18 cellular contexts compared by ENCODE assay signal in genomic region chr4:1136028-1136427, GRCh38. TPM values are rescaled to one million over a fixed set of nuclear protein-coding genes. Genes with fewer than 3 reads are reported as not detected.
A peak's percentile ranks its signal among the peaks of the same experiment; 100 is the strongest.
DNase-seq lines count a peak whose midpoint lies in the region; ATAC-seq and TF ChIP-seq lines count a peak whose summit lies in the region.
"Had no signal": no experiment of that assay in that cellular context is flagged by ENCODE, and none has a peak within 500 bp of the region (broad histone marks: within the 10 kb centered on the region; RNA-seq: fewer than 3 reads in every experiment).

No MANE protein-coding gene starts in this region.

- no peak overlapping the region for H2AFZ ChIP-seq in OCI-LY7 (ENCODE audit: low read length)

- no TSS peak for BruUV-seq in OCI-LY7 (replicated peaks; lab: Mats Ljungman, UMichigan)

- CTCF ChIA-PET in OCI-LY7 (lab: Charles Lee; ENCODE audit: unreplicated experiment): no interaction called here

- H3K36me3 Mint-ChIP-seq in activated naive CD8-positive, alpha-beta T cell treated with anti-CD3 and anti-CD28 coated beads, Interleukin-2, amount 10 ng/mL, durations not matched to agents 7 days and 5 days: peaks cover 1% of the 10 kb centered on the region
- H3K36me3 Mint-ChIP-seq in activated naive CD8-positive, alpha-beta T cell treated with anti-CD3 and anti-CD28 coated beads for 36 hours: no peaks in the 10 kb centered on the region

- intact Hi-C loops in OCI-LY7 (cut with micrococcal nuclease; ENCODE audit: unreplicated experiment): loop anchor here (10.0 kb wide), 1 partner anchor 409 kb away; no protein-coding TSS in a partner anchor
- intact Hi-C loops in left colon (cut with DNase I, micrococcal nuclease): loop anchor here in 1 of 2 donors (10.0 kb wide), 1 partner anchor 129 kb away; no protein-coding TSS in a partner anchor
- intact Hi-C loops in upper lobe of right lung (cut with DNase I): no loop called here

- no peaks in the 10 kb centered on the region for H3K79me2 ChIP-seq in OCI-LY7 (ENCODE audit: insufficient read depth, low read depth, low read length)

- no peaks in the 10 kb centered on the region for H3K9me3 Mint-ChIP-seq in activated naive CD8-positive, alpha-beta T cell treated with anti-CD3 and anti-CD28 coated beads, Interleukin-2, amount 10 ng/mL, durations not matched to agents 7 days and 5 days
- no peaks in the 10 kb centered on the region for H3K9me3 Mint-ChIP-seq in activated naive CD8-positive, alpha-beta T cell treated with anti-CD3 and anti-CD28 coated beads for 36 hours

- no peaks in the 10 kb centered on the region for H3K9me2 ChIP-seq in OCI-LY7 (ENCODE audit: insufficient read depth, low read length)

- H3K27ac ChIP-seq in OCI-LY7 (ENCODE audit: low read depth, low read length, poor library complexity, severe bottlenecking) (no peak overlapping the region), upper lobe of right lung (no peak overlapping the region)
- H3K27ac ChIP-seq: gastrocnemius medialis had no signal

- ATAC-seq in activated naive CD8-positive, alpha-beta T cell treated with anti-CD3 and anti-CD28 coated beads, Interleukin-2, amount 10 ng/mL, durations not matched to agents 7 days and 5 days (ENCODE audit: low read depth): no peak
- ATAC-seq in left colon (peak; percentile 99), upper lobe of right lung (peak; percentile 92), GM21390 (IDR thresholded peaks at IDR 0.05; ENCODE audit: unreplicated experiment) (no peak)
- ATAC-seq: gastrocnemius medialis, right cardiac atrium had no signal

- H4K20me1 ChIP-seq in OCI-LY7 (ENCODE audit: insufficient read depth, low read length): no peaks in the 10 kb centered on the region

- no peak for DNase-seq in activated naive CD8-positive, alpha-beta T cell treated with anti-CD3 and anti-CD28 coated beads, Interleukin-2, amount 10 ng/mL, durations not matched to agents 7 days and 5 days
- DNase-seq in activated naive CD8-positive, alpha-beta T cell treated with anti-CD3 and anti-CD28 coated beads for 36 hours: no peak
- DNase-seq in OCI-LY7 (ENCODE audit: low spot score): peak; percentile 22
- DNase-seq in left colon: peak in 1 of 2 donors; percentile 29
- no peak for DNase-seq in upper lobe of right lung
- no peak for DNase-seq in SW480 (ENCODE audit: low spot score)
- DNase-seq: activated T-cell treated with anti-CD3 and anti-CD28 coated beads, Interleukin-2, amount 50 U/mL, for 48 hours; amniotic stem cell; BE2C; DMS53; gastrocnemius medialis; GOT3; NCI-H1930; NCI-H69; right cardiac atrium; substantia nigra had no signal

- peak overlapping the region; percentile 20 for H3K27ac Mint-ChIP-seq in activated naive CD8-positive, alpha-beta T cell treated with anti-CD3 and anti-CD28 coated beads, Interleukin-2, amount 10 ng/mL, durations not matched to agents 7 days and 5 days
- no peak overlapping the region for H3K27ac Mint-ChIP-seq in activated naive CD8-positive, alpha-beta T cell treated with anti-CD3 and anti-CD28 coated beads for 36 hours

- no peak overlapping the region for H3K4me2 ChIP-seq in OCI-LY7 (ENCODE audit: low read length)

- no peak overlapping the region for H3K4me3 Mint-ChIP-seq in activated naive CD8-positive, alpha-beta T cell treated with anti-CD3 and anti-CD28 coated beads, Interleukin-2, amount 10 ng/mL, durations not matched to agents 7 days and 5 days
- H3K4me3 Mint-ChIP-seq in activated naive CD8-positive, alpha-beta T cell treated with anti-CD3 and anti-CD28 coated beads for 36 hours: no peak overlapping the region

- peaks cover 7% of the 10 kb centered on the region for H3K4me1 ChIP-seq in OCI-LY7 (ENCODE audit: insufficient read depth, low read length, poor library complexity, severe bottlenecking)
- peaks cover 10% of the 10 kb centered on the region for H3K4me1 ChIP-seq in upper lobe of right lung
- H3K4me1 ChIP-seq: BE2C, gastrocnemius medialis had no signal

- POLR2A ChIA-PET in activated naive CD8-positive, alpha-beta T cell treated with anti-CD3 and anti-CD28 coated beads, Interleukin-2, amount 10 ng/mL, durations not matched to agents 7 days and 5 days (lab: Charles Lee): interaction anchor here (1.2 kb wide), 1 partner anchor 114 kb away, joined by 3 read pairs; no protein-coding TSS in a partner anchor
- POLR2A ChIA-PET in OCI-LY7 (lab: Charles Lee): interaction anchor here (0.7 to 1.0 kb wide), 2 partner anchors 13 to 83 kb away, joined by 4 read pairs; no protein-coding TSS in a partner anchor

- no peaks in the 10 kb centered on the region for H3K36me3 ChIP-seq in OCI-LY7 (ENCODE audit: insufficient read depth, low read length)
- H3K36me3 ChIP-seq in upper lobe of right lung: no peaks in the 10 kb centered on the region
- H3K36me3 ChIP-seq: BE2C, gastrocnemius medialis had no signal

- H3K9me3 ChIP-seq in OCI-LY7 (ENCODE audit: low read length) (no peaks in the 10 kb centered on the region), upper lobe of right lung (no peaks in the 10 kb centered on the region)
- H3K9me3 ChIP-seq: BE2C, gastrocnemius medialis had no signal

- peaks cover 13% of the 10 kb centered on the region for H3K4me1 Mint-ChIP-seq in activated naive CD8-positive, alpha-beta T cell treated with anti-CD3 and anti-CD28 coated beads, Interleukin-2, amount 10 ng/mL, durations not matched to agents 7 days and 5 days
- H3K4me1 Mint-ChIP-seq in activated naive CD8-positive, alpha-beta T cell treated with anti-CD3 and anti-CD28 coated beads for 36 hours: peaks cover 7% of the 10 kb centered on the region

- no peaks in the 10 kb centered on the region for H3K27me3 ChIP-seq in upper lobe of right lung

- no peak for TF ChIP-seq CTCF in OCI-LY7 (conservative IDR thresholded peaks at IDR 0.05; ENCODE audit: low read length)
- TF ChIP-seq CTCF in upper lobe of right lung (IDR thresholded peaks at IDR 0.05): no peak

- H3K4me3 ChIP-seq in OCI-LY7 (ENCODE audit: low read depth, low read length, poor library complexity, severe bottlenecking): no peak overlapping the region
- no peak overlapping the region for H3K4me3 ChIP-seq in upper lobe of right lung
- H3K4me3 ChIP-seq: gastrocnemius medialis had no signal

- peaks cover 19% of the 10 kb centered on the region for H3K27me3 Mint-ChIP-seq in activated naive CD8-positive, alpha-beta T cell treated with anti-CD3 and anti-CD28 coated beads, Interleukin-2, amount 10 ng/mL, durations not matched to agents 7 days and 5 days
- no peaks in the 10 kb centered on the region for H3K27me3 Mint-ChIP-seq in activated naive CD8-positive, alpha-beta T cell treated with anti-CD3 and anti-CD28 coated beads for 36 hours

RNA-seq across cellular contexts. Expression of gene RNF212, which starts 22.7 kb away (rescaled TPM):
- total RNA-seq in activated naive CD8-positive, alpha-beta T cell treated with anti-CD3 and anti-CD28 coated beads, Interleukin-2, amount 10 ng/mL, durations not matched to agents 7 days and 5 days: 1 to 10 TPM; 7.3 to 8.1 TPM
- total RNA-seq in activated naive CD8-positive, alpha-beta T cell treated with anti-CD3 and anti-CD28 coated beads for 36 hours: 1 to 10 TPM; 3.3 to 3.8 TPM
- not detected in 2 replicates for total RNA-seq in OCI-LY7 (2014; rRNA removed; shearing (Covaris generic))
- not detected in 2 replicates for total RNA-seq in OCI-LY7 (2022)
- total RNA-seq in left colon: 1 to 10 TPM; 1.6 to 2.9 TPM
- 6.9 TPM for total RNA-seq in upper lobe of right lung
- total RNA-seq: RPMI7951 had no signal

RNA-seq across cellular contexts. Expression of gene SPON2, which starts 36.4 kb away (rescaled TPM):
- 10 to 100 TPM; 18.5 to 18.8 TPM for total RNA-seq in activated naive CD8-positive, alpha-beta T cell treated with anti-CD3 and anti-CD28 coated beads, Interleukin-2, amount 10 ng/mL, durations not matched to agents 7 days and 5 days
- 1 to 10 TPM; 6.5 to 6.8 TPM for total RNA-seq in activated naive CD8-positive, alpha-beta T cell treated with anti-CD3 and anti-CD28 coated beads for 36 hours
- total RNA-seq in OCI-LY7 (2014; rRNA removed; shearing (Covaris generic)): 4.7 and 8.4 TPM in 2 replicates
- total RNA-seq in OCI-LY7 (2022) (33.3 and 35.3 TPM in 2 replicates), left colon (10 to 100 TPM; 26.6 to 34.3 TPM), upper lobe of right lung (43.9 TPM)

Comparison
In these comparisons a context has a peak if more than half of its experiments do, and no peak if none do; other contexts are left out.
1. ATAC-seq: peak in left colon (single experiment) and upper lobe of right lung (single experiment); none in activated naive CD8-positive, alpha-beta T cell treated with anti-CD3 and anti-CD28 coated beads, Interleukin-2, amount 10 ng/mL, durations not matched to agents 7 days and 5 days (single experiment) and GM21390 (single experiment).